ENCODE assay signal across 1 cellular context in the genomic region with DNA sequence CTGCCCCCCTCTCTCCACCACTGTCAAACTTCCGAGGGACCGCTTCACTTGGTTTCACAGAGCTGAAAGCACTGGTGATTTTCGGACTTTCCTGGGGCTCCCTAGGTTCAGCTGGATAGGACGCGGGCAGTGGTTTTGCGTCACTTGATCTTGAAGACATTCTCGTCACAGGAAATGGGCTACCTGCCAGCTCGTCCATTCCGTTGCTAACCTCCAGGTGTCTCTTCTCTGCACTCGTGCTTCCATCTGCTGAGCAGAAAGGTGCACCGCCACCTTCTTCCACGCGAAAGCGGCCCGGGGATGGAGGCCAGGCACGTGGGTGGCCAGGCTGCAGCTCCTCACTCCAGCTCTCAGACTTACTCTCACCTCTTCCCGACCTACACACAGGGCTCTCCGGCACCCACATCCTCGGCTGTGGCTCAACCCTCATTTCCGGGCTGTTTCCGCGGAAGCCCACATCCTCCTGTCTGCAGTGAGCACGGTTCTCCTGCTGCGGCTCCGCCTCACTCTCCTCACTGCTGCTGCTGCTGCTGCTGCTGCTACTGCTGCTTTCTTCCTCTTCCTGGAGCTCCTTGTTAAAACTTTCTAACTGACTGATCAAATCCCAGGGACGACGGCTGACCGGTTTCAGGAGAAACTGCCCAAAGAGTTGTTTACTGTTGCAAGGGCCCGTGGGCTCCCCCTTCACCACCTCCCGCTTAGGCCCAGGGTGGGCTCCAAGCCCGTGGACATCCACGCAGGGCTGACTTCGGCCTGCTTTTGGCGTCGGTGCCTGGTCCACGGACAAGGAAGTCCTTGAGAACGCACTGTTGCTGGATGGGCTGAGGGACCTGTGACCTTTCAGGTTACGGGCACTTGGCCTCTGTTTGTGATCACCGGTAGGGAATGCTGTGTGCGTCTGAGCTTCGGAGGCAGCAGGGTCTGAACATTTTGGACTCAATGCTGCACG.
TF ChIP-seq lines count a peak whose summit lies in the region.

No MANE protein-coding gene starts in this region.

TF ChIP-seq in SK-N-SH treated with all-trans-retinoic acid at 6 μM for 48 hours, 23 proteins besides CTCF, POLR2A, EP300 and RAD21 (continued from another document):
- TF ChIP-seq, protein P1, sequence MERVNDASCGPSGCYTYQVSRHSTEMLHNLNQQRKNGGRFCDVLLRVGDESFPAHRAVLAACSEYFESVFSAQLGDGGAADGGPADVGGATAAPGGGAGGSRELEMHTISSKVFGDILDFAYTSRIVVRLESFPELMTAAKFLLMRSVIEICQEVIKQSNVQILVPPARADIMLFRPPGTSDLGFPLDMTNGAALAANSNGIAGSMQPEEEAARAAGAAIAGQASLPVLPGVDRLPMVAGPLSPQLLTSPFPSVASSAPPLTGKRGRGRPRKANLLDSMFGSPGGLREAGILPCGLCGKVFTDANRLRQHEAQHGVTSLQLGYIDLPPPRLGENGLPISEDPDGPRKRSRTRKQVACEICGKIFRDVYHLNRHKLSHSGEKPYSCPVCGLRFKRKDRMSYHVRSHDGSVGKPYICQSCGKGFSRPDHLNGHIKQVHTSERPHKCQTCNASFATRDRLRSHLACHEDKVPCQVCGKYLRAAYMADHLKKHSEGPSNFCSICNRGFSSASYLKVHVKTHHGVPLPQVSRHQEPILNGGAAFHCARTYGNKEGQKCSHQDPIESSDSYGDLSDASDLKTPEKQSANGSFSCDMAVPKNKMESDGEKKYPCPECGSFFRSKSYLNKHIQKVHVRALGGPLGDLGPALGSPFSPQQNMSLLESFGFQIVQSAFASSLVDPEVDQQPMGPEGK (CRISPR knock-in tag; IDR thresholded peaks at IDR 0.05; ENCODE audit: borderline replicate concordance), result no peak
- TF ChIP-seq, protein P2, sequence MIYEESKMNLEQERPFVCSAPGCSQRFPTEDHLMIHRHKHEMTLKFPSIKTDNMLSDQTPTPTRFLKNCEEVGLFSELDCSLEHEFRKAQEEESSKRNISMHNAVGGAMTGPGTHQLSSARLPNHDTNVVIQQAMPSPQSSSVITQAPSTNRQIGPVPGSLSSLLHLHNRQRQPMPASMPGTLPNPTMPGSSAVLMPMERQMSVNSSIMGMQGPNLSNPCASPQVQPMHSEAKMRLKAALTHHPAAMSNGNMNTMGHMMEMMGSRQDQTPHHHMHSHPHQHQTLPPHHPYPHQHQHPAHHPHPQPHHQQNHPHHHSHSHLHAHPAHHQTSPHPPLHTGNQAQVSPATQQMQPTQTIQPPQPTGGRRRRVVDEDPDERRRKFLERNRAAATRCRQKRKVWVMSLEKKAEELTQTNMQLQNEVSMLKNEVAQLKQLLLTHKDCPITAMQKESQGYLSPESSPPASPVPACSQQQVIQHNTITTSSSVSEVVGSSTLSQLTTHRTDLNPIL (CRISPR knock-in tag; IDR thresholded peaks at IDR 0.05; ENCODE audit: low read depth), result no peak
- TF ChIP-seq OSR1 (CRISPR knock-in tag; IDR thresholded peaks at IDR 0.05), result no peak
